In genomic region chr1:234631721-234632125, GRCh38 we compare ENCODE assay signal across 11 cellular contexts. TPM values are rescaled to one million over a fixed set of nuclear protein-coding genes. Genes with fewer than 3 reads are reported as not detected.
DNase-seq lines count a peak whose midpoint lies in the region; ATAC-seq, FAIRE-seq and TF ChIP-seq lines count a peak whose summit lies in the region.
"Had no signal": no experiment of that assay in that cellular context is flagged by ENCODE, and none has a peak within 500 bp of the region (broad histone marks: within the 10 kb centered on the region; RNA-seq: fewer than 3 reads in every experiment).

No MANE protein-coding gene starts in this region.

- no peaks in the 10 kb centered on the region for H4K20me1 ChIP-seq in HepG2 (ENCODE audit: insufficient read depth, low read length)

- H3K79me2 ChIP-seq in HepG2 (ENCODE audit: insufficient read depth, low read length) = no peaks in the 10 kb centered on the region

- H3K4me3 ChIP-seq in A673 (ENCODE audit: low read depth, low read length, poor library complexity, severe bottlenecking) = no peak overlapping the region
- no peak overlapping the region for H3K4me3 ChIP-seq in brain microvascular endothelial cell (ENCODE audit: low read depth, low read length)
- H3K4me3 ChIP-seq in HepG2 (replicated peaks in 1 of 3; ENCODE audit: insufficient read depth in 1 of 3, low read depth in 2 of 3, low read length in 3 of 3) = no peak overlapping the region

- WGBS in HepG2 (ENCODE audit: low lambda C conversion rate) = 18% methylated on average over 1 of the region's 1 CpG

- FAIRE-seq in HTR-8/SVneo (lab: Jason Lieb, UNC) (no peak), HepG2 (lab: Jason Lieb, UNC) (peak; percentile 83)

- H3K9ac ChIP-seq in HepG2 (ENCODE audit: insufficient read depth, low read depth, low read length) = peak overlapping the region; percentile 36; the same call in 1 of the 2 replicates

- CTCF ChIA-PET in A673 (lab: Charles Lee) (no interaction called here), HepG2 (lab: Yijun Ruan, JAX; ENCODE audit: low intra/inter-chr PET ratio, low total read pairs) (no interaction called here)

- H3K36me3 ChIP-seq in A673 (ENCODE audit: insufficient read depth, low read length, poor library complexity, severe bottlenecking) (no peaks in the 10 kb centered on the region), brain microvascular endothelial cell (replicated peaks) (no peaks in the 10 kb centered on the region), HepG2 (replicated peaks in 1 of 2; ENCODE audit: control insufficient read depth in 1 of 2, insufficient read depth in 2 of 2, low read length in 2 of 2) (no peaks in the 10 kb centered on the region)

- BruUV-seq in A673 (replicated peaks; lab: Mats Ljungman, UMichigan) = no TSS peak
- BruUV-seq in HepG2 (replicated peaks; lab: Mats Ljungman, UMichigan) = no TSS peak

- no peak overlapping the region for H3K27ac ChIP-seq in A673 (ENCODE audit: low read depth, low read length, poor library complexity, severe bottlenecking)
- H3K27ac ChIP-seq in brain microvascular endothelial cell = peak overlapping the region; percentile 82
- peak overlapping the region; percentile 60 for H3K27ac ChIP-seq in HepG2 (ENCODE audit: extremely low read length, insufficient read depth, low read length)
- H3K27ac ChIP-seq: C4-2B had no signal

- H3K4me1 ChIP-seq in A673 (ENCODE audit: insufficient read depth, low read length, poor library complexity, severe bottlenecking) = no peaks in the 10 kb centered on the region
- peaks cover 80% of the 10 kb centered on the region for H3K4me1 ChIP-seq in HepG2 (ENCODE audit: insufficient read depth, low read length)

- H3K4me2 ChIP-seq in HepG2 (ENCODE audit: low read depth, low read length) = no peak overlapping the region

- intact Hi-C loops in A673 (cut with micrococcal nuclease; ENCODE audit: unreplicated experiment) (no loop called here), HepG2 (cut with micrococcal nuclease; ENCODE audit: unreplicated experiment) (loop anchor here (1.0 kb wide), 1 partner anchor 19 kb away; no protein-coding TSS in a partner anchor)

- in situ Hi-C loops in brain microvascular endothelial cell (cut with HindIII; ENCODE audit: low pct_ligation_motif_present, low sequenced_read_pairs) (no loop called here), HepG2 (cut with HindIII; ENCODE audit: extremely low pct_ligation_motif_present, low pct_unique_long_range_greater_than_20kb) (no loop called here)

- H2AFZ ChIP-seq in HepG2 (ENCODE audit: low read length) = no peak overlapping the region

- POLR2A ChIA-PET in A673 (lab: Charles Lee; ENCODE audit: low non-redundant PET) (no interaction called here), HepG2 (lab: Yijun Ruan, JAX) (interaction anchor here (0.7 to 4.4 kb wide), 15 partner anchors 10 to 347 kb away, joined by 3 to 44 read pairs (median 5); no protein-coding TSS in a partner anchor)

- DNase-seq in A673 (ENCODE audit: low spot score) (peak; percentile 5), HTR-8/SVneo (ENCODE audit: insufficient read length, low spot score) (peak; percentile 70), brain microvascular endothelial cell (peak; percentile 98), HepG2 (ENCODE audit: low spot score) (peak; percentile 90), iPS-NIHi11 (ENCODE audit: low spot score) (no peak), COR-L47 (lab: John Stamatoyannopoulos, UW) (no peak), DMS 273 treated with DMSO at 0.1 percent for 48 hours (lab: John Stamatoyannopoulos, UW) (no peak)
- DNase-seq: activated B cell treated with CpG ODN at 0.5 μM for 24 hours; activated naive CD8-positive, alpha-beta T cell treated with anti-CD3 and anti-CD28 coated beads, Interleukin-2, amount 10 ng/mL, durations not matched to agents 7 days and 5 days had no signal

- no peaks in the 10 kb centered on the region for H3K9me3 ChIP-seq in A673 (ENCODE audit: low read depth, low read length, poor library complexity, severe bottlenecking)
- no peaks in the 10 kb centered on the region for H3K9me3 ChIP-seq in HepG2 (ENCODE audit: low read length)

- ATAC-seq in HepG2 (peak; percentile 66), HG02610 (IDR thresholded peaks at IDR 0.05; ENCODE audit: unreplicated experiment) (no peak)

- TF ChIP-seq EP300 in HepG2 (IDR thresholded peaks at IDR 0.05; ENCODE audit: low read depth in 2 of 2, low read length in 2 of 2) = peak in 1 of 2 experiments; percentile 82; a peak in 2 of 4 replicates
- TF ChIP-seq EP300 in HepG2 (CRISPR knock-in tag; IDR thresholded peaks at IDR 0.05; ENCODE audit: borderline replicate concordance) = peak; percentile 64; the same call in 1 of the 2 replicates

- H3K27me3 ChIP-seq in A673 (replicated peaks; ENCODE audit: insufficient read depth, low read depth, low read length, poor library complexity) (no peaks in the 10 kb centered on the region), brain microvascular endothelial cell (replicated peaks) (no peaks in the 10 kb centered on the region), HepG2 (ENCODE audit: control insufficient read depth in 1 of 2, insufficient read depth in 2 of 2, low read length in 2 of 2) (no peaks in the 10 kb centered on the region)

- no peak for TF ChIP-seq POLR2A in HepG2 (IDR thresholded peaks at IDR 0.05; ENCODE audit: insufficient read depth in 1 of 2, low read depth in 2 of 2, low read length in 2 of 2)

- TF ChIP-seq RAD21 in HepG2 (CRISPR knock-in tag; IDR thresholded peaks at IDR 0.05) = no peak

- no peak for TF ChIP-seq CTCF in A673 (conservative IDR thresholded peaks at IDR 0.05; ENCODE audit: low read depth, low read length)
- no peak for TF ChIP-seq CTCF in brain microvascular endothelial cell (IDR thresholded peaks at IDR 0.05; ENCODE audit: low read depth, low read length, missing control alignments)
- TF ChIP-seq CTCF in HepG2 (CRISPR knock-in tag; IDR thresholded peaks at IDR 0.05) = no peak

TF ChIP-seq in HepG2, 621 proteins besides CTCF, POLR2A, EP300 and RAD21 (continues in another document):
- no peak for TF ChIP-seq ZNF777 (CRISPR knock-in tag; IDR thresholded peaks at IDR 0.05)
- no peak for TF ChIP-seq ATF5 (CRISPR knock-in tag; IDR thresholded peaks at IDR 0.05; ENCODE audit: low read depth)
- TF ChIP-seq ZSCAN22 (CRISPR knock-in tag; IDR thresholded peaks at IDR 0.05) = no peak
- peak; percentile 29; the same call in 1 of the 2 replicates for TF ChIP-seq ZBTB7B (CRISPR knock-in tag; IDR thresholded peaks at IDR 0.05)
- peak; percentile 28; the same call in 1 of the 2 replicates for TF ChIP-seq HMG20A (CRISPR knock-in tag; IDR thresholded peaks at IDR 0.05; ENCODE audit: borderline replicate concordance)
- TF ChIP-seq FOSL2 (CRISPR knock-in tag; IDR thresholded peaks at IDR 0.05) = peak; percentile 82
- TF ChIP-seq ZNF335 (CRISPR knock-in tag; IDR thresholded peaks at IDR 0.05) = no peak
- peak; percentile 54; the same call in 1 of the 2 replicates for TF ChIP-seq NFIC (IDR thresholded peaks at IDR 0.05; ENCODE audit: low read length)
- no peak for TF ChIP-seq NBN (conservative IDR thresholded peaks at IDR 0.05)

RNA-seq across cellular contexts. Expression of gene IRF2BP2, which starts 21.7 kb away (rescaled TPM):
- 39.9 and 43.8 TPM in 2 replicates for total RNA-seq in A673 (2021)
- 127 and 147 TPM in 2 replicates for total RNA-seq in HepG2 (2016; rRNA removed; fragmentation: Illumina TruSeq; extraction: Trizol)
- 25.1 and 26.8 TPM in 2 replicates for total RNA-seq in HepG2 (2016; cell fraction: cytosol; rRNA removed; fragmentation: Illumina TruSeq; extraction: Trizol; ENCODE audit: low read depth)
- 104 and 154 TPM in 2 replicates for total RNA-seq in HepG2 (2016; cell fraction: insoluble cytoplasmic fraction; rRNA removed; fragmentation: Illumina TruSeq; extraction: Trizol)
- total RNA-seq in HepG2 (2016; cell fraction: membrane; rRNA removed; fragmentation: Illumina TruSeq; extraction: Trizol) = 85.2 and 85.5 TPM in 2 replicates
- 132 and 141 TPM in 2 replicates for total RNA-seq in HepG2 (2016; cell fraction: nucleus; rRNA removed; fragmentation: Illumina TruSeq; extraction: Trizol)
- polyA plus RNA-seq in HepG2 (2011; rRNA removed) = 140 and 180 TPM in 2 replicates
- 82.1 and 111 TPM in 2 replicates for polyA plus RNA-seq in HepG2 (2011; cell fraction: cytosol; rRNA removed)
- 491 and 557 TPM in 2 replicates for polyA plus RNA-seq in HepG2 (2011; cell fraction: nucleus; rRNA removed)
- polyA plus RNA-seq in HepG2 (2012) = 136 and 153 TPM in 2 replicates
- polyA plus RNA-seq in HepG2 (2016; cell fraction: cytosol; fragmentation: Illumina TruSeq; extraction: Trizol; ENCODE audit: low read depth) = 22.4 and 23.1 TPM in 2 replicates
- 127 and 168 TPM in 2 replicates for polyA plus RNA-seq in HepG2 (2016; cell fraction: insoluble cytoplasmic fraction; fragmentation: Illumina TruSeq; extraction: Trizol; ENCODE audit: low read depth)
- 58.5 and 65.6 TPM in 2 replicates for polyA plus RNA-seq in HepG2 (2016; cell fraction: membrane; fragmentation: Illumina TruSeq; extraction: Trizol; ENCODE audit: low read depth)
- 293 and 322 TPM in 2 replicates for polyA plus RNA-seq in HepG2 (2016; cell fraction: nucleus; fragmentation: Illumina TruSeq; extraction: Trizol; ENCODE audit: insufficient read depth, low read depth)
- polyA minus RNA-seq in HepG2 (2011; rRNA and poly(A)+ RNA removed; ENCODE audit: low replicate concordance) = 43.4 and 196 TPM in 2 replicates
- polyA minus RNA-seq in HepG2 (2011; cell fraction: cytosol; rRNA and poly(A)+ RNA removed) = 155 and 170 TPM in 2 replicates
- 115 and 118 TPM in 2 replicates for polyA minus RNA-seq in HepG2 (2011; cell fraction: nucleus; rRNA and poly(A)+ RNA removed)

Comparison
In these comparisons a context has a peak if more than half of its experiments do, and no peak if none do; other contexts are left out.
1. DNase-seq: peak in A673 (single experiment), HTR-8/SVneo (single experiment), brain microvascular endothelial cell (single experiment) and HepG2 (single experiment); none in iPS-NIHi11 (single experiment), COR-L47 (single experiment) and DMS 273 treated with DMSO at 0.1 percent for 48 hours (single experiment).